In the genomic region with DNA sequence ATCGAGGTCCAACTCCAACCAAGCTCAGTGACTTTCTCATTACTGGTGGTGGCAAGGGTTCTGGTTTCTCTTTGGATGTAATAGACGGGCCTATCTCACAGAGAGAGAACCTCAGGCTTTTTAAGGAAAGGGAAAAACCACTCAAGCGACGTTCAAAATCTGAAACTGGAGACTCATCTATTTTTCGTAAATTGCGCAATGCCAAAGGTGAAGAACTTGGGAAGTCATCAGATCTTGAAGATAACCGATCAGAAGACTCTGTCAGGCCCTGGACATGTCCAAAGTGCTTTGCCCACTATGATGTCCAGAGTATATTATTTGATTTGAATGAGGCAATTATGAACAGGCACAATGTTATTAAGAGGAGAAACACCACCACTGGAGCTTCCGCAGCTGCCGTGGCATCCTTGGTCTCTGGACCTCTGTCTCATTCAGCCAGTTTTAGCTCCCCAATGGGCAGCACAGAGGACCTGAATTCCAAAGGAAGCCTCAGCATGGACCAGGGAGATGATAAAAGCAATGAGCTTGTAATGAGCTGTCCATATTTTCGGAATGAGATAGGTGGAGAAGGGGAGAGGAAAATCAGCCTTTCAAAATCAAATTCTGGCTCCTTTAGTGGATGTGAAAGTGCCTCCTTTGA, we compare ENCODE assay signal across 19 cellular contexts.
"Had no signal": no experiment of that assay in that cellular context is flagged by ENCODE, and none has a peak within 500 bp of the region (broad histone marks: within the 10 kb centered on the region; RNA-seq: fewer than 3 reads in every experiment).

No MANE protein-coding gene starts in this region.

- H3K9me3 ChIP-seq: body of pancreas, esophagus muscularis mucosa, mucosa of descending colon, thoracic aorta had no signal

- H3K36me3 Mint-ChIP-seq: natural killer cell treated with Interleukin-12 subunit alpha and Interleukin-12 subunit beta and Interleukin-15 and Interleukin-18, amount 100 ng/mL, for 72 hours had no signal

- H3K27ac Mint-ChIP-seq: activated CD4-positive, alpha-beta memory T cell treated with anti-CD3 and anti-CD28 coated beads, Interleukin-2, amount 10 ng/mL, durations not matched to agents 7 days and 5 days; activated CD4-positive, alpha-beta T cell treated with anti-CD3 and anti-CD28 coated beads for 36 hours; activated naive CD4-positive, alpha-beta T cell treated with anti-CD3 and anti-CD28 coated beads for 36 hours; activated T-helper 17 cell treated with anti-CD3 and anti-CD28 coated beads, Interleukin-2, amount 50 U/mL, for 72 hours; progenitor cell of endocrine pancreas had no signal

- H3K4me3 Mint-ChIP-seq: activated CD4-positive, alpha-beta memory T cell treated with anti-CD3 and anti-CD28 coated beads, Interleukin-2, amount 10 ng/mL, durations not matched to agents 7 days and 5 days; activated CD4-positive, alpha-beta T cell treated with anti-CD3 and anti-CD28 coated beads for 36 hours; activated naive CD4-positive, alpha-beta T cell treated with anti-CD3 and anti-CD28 coated beads for 36 hours; activated T-helper 17 cell treated with anti-CD3 and anti-CD28 coated beads, Interleukin-2, amount 50 U/mL, for 72 hours; stimulated activated naive CD8-positive, alpha-beta T cell treated with anti-CD3 and anti-CD28 coated beads, Interleukin-15, amount 100 ng/mL, for 72 hours had no signal

- H3K4me3 ChIP-seq: body of pancreas, esophagus muscularis mucosa, mucosa of descending colon, thoracic aorta had no signal

- H3K9me3 Mint-ChIP-seq: activated CD4-positive, alpha-beta memory T cell treated with anti-CD3 and anti-CD28 coated beads, Interleukin-2, amount 10 ng/mL, durations not matched to agents 7 days and 5 days; activated naive CD4-positive, alpha-beta T cell treated with anti-CD3 and anti-CD28 coated beads for 36 hours; activated T-helper 17 cell treated with anti-CD3 and anti-CD28 coated beads, Interleukin-2, amount 50 U/mL, for 72 hours; natural killer cell treated with Interleukin-12 subunit alpha and Interleukin-12 subunit beta and Interleukin-15 and Interleukin-18, amount 100 ng/mL, for 72 hours; stimulated activated naive CD8-positive, alpha-beta T cell treated with anti-CD3 and anti-CD28 coated beads, Interleukin-15, amount 100 ng/mL, for 72 hours had no signal

- H3K36me3 ChIP-seq: esophagus muscularis mucosa, thoracic aorta had no signal

- ATAC-seq: activated CD4-positive, alpha-beta T cell treated with anti-CD3 and anti-CD28 coated beads for 36 hours; activated T-helper 17 cell treated with anti-CD3 and anti-CD28 coated beads, Interleukin-2, amount 50 U/mL, for 72 hours; body of pancreas; foreskin keratinocyte; left colon; mucosa of descending colon; right cardiac atrium; stimulated activated naive CD8-positive, alpha-beta T cell treated with anti-CD3 and anti-CD28 coated beads, Interleukin-15, amount 100 ng/mL, for 72 hours had no signal

- DNase-seq: activated CD4-positive, alpha-beta memory T cell treated with anti-CD3 and anti-CD28 coated beads, Interleukin-2, amount 10 ng/mL, durations not matched to agents 7 days and 5 days; activated CD4-positive, alpha-beta T cell treated with anti-CD3 and anti-CD28 coated beads for 36 hours; activated naive CD4-positive, alpha-beta T cell treated with anti-CD3 and anti-CD28 coated beads for 36 hours; body of pancreas; foreskin keratinocyte; left colon; mucosa of descending colon; nucleus accumbens; right cardiac atrium; stimulated activated CD4-positive, alpha-beta T cell treated with anti-CD3 and anti-CD28 coated beads, Interleukin-12 subunit alpha, Interleukin-12 subunit beta, amount 100 ng/mL, for 4 hours; stimulated activated CD4-positive, alpha-beta T cell treated with anti-CD3 and anti-CD28 coated beads, Interleukin-2, amount 100 ng/mL, for 48 hours; stimulated activated CD8-positive, alpha-beta memory T cell treated with anti-CD3 and anti-CD28 coated beads, Interleukin-4, amount 100 ng/mL, for 48 hours; stimulated activated naive CD8-positive, alpha-beta T cell treated with anti-CD3 and anti-CD28 coated beads, Interleukin-15, amount 100 ng/mL, for 72 hours; WERI-Rb-1 had no signal

- H3K27me3 Mint-ChIP-seq: activated CD4-positive, alpha-beta memory T cell treated with anti-CD3 and anti-CD28 coated beads, Interleukin-2, amount 10 ng/mL, durations not matched to agents 7 days and 5 days; activated CD4-positive, alpha-beta T cell treated with anti-CD3 and anti-CD28 coated beads for 36 hours; activated T-helper 17 cell treated with anti-CD3 and anti-CD28 coated beads, Interleukin-2, amount 50 U/mL, for 72 hours; natural killer cell treated with Interleukin-12 subunit alpha and Interleukin-12 subunit beta and Interleukin-15 and Interleukin-18, amount 100 ng/mL, for 72 hours; progenitor cell of endocrine pancreas; stimulated activated naive CD8-positive, alpha-beta T cell treated with anti-CD3 and anti-CD28 coated beads, Interleukin-15, amount 100 ng/mL, for 72 hours had no signal

- H3K27me3 ChIP-seq: body of pancreas, esophagus muscularis mucosa, foreskin keratinocyte had no signal

- H3K27ac ChIP-seq: body of pancreas, esophagus muscularis mucosa, foreskin keratinocyte, thoracic aorta, WERI-Rb-1 had no signal
